10 cellular contexts compared by ENCODE assay signal in the genomic region with DNA sequence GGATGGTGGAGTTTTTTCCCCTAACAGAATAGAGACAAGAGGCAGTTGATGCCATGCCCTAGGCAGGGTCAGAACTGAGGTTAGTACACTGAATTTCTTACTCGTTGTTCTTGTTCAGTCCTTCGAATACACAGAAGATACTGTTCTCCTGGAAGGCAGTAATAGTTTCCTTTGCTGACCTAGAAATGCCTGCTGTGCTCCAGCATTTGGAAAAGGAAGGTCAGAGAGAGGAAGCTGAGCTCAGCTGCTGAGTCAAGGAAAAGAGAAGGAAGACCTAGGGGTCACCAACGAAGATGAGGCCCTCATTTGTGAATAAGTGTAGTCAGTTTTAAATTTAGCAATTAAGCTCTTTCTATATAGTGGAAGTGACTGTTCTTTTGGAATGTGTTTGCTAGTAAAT.
DNase-seq lines count a peak whose midpoint lies in the region; ATAC-seq, FAIRE-seq and TF ChIP-seq lines count a peak whose summit lies in the region.
"Had no signal": no experiment of that assay in that cellular context is flagged by ENCODE, and none has a peak within 500 bp of the region (broad histone marks: within the 10 kb centered on the region; RNA-seq: fewer than 3 reads in every experiment).

No MANE protein-coding gene starts in this region.

- ATAC-seq in K562 (no peak), gastrocnemius medialis (peak; percentile 67 to 72), GM21825 (IDR thresholded peaks at IDR 0.05; ENCODE audit: unreplicated experiment) (no peak)

- H3K27me3 ChIP-seq in GM23248 (replicated peaks; ENCODE audit: insufficient read depth) (no peaks in the 10 kb centered on the region), K562 (ENCODE audit: control insufficient read depth in 2 of 2, insufficient read depth in 2 of 2, low read length in 2 of 2) (no peaks in the 10 kb centered on the region), gastrocnemius medialis (no peaks in the 10 kb centered on the region)

- TF ChIP-seq POLR2A in K562 (conservative IDR thresholded peaks at IDR 0.05) (no peak), gastrocnemius medialis (IDR thresholded peaks at IDR 0.05) (no peak)

- no peaks in the 10 kb centered on the region for H4K20me1 ChIP-seq in GM23248 (ENCODE audit: insufficient read depth)
- no peaks in the 10 kb centered on the region for H4K20me1 ChIP-seq in K562 (replicated peaks; ENCODE audit: control insufficient read depth, insufficient read depth, low read length)

- in situ Hi-C loops in GM23248 (cut with MboI) (no loop called here), K562 (cut with MboI) (no loop called here), gastrocnemius medialis (cut with MboI; ENCODE audit: low sequenced_read_pairs in 4 of 4) (no loop called here)

- H3K9me2 ChIP-seq in GM23248 (ENCODE audit: insufficient read depth), result no peaks in the 10 kb centered on the region

- intact Hi-C loops in K562 (cut with micrococcal nuclease), result no loop called here
- intact Hi-C loops in gastrocnemius medialis (cut with DNase I; ENCODE audit: low total_unique reads), result loop anchor here (5.0 kb wide), 1 partner anchor 115 kb away; no protein-coding TSS in a partner anchor

- no peaks in the 10 kb centered on the region for H3K9me1 ChIP-seq in K562 (ENCODE audit: control insufficient read depth, insufficient read depth, low read length)

- TF ChIP-seq EP300 in K562 (IDR thresholded peaks at IDR 0.05; ENCODE audit: low read length), result no peak

- CTCF ChIA-PET in K562 (lab: Yijun Ruan, JAX; ENCODE audit: low intra/inter-chr PET ratio), result no interaction called here

- FAIRE-seq in K562 (lab: Jason Lieb, UNC), result peak; percentile 49

- no peak for TF ChIP-seq RAD21 in K562 (CRISPR knock-in tag; conservative IDR thresholded peaks at IDR 0.05 in 1 of 2, IDR thresholded peaks at IDR 0.05 in 1 of 2)

- WGBS in GM23248 (ENCODE audit: low coverage in 1 of 2, low lambda C conversion rate in 2 of 2, missing lambda C conversion rate in 2 of 2), 2 experiments, result 8 to 13% methylated on average over 3 of the region's 3 CpGs
- WGBS in K562 (ENCODE audit: insufficient coverage, low coverage, missing lambda C conversion rate), result 35% methylated on average over 3 of the region's 3 CpGs

- H3K4me2 ChIP-seq in GM23248 (ENCODE audit: unreplicated experiment) (peak overlapping the region; percentile 68), K562 (ENCODE audit: insufficient read depth, low read length) (peak overlapping the region; percentile 6; the same call in 1 of the 2 replicates)

- H3F3A ChIP-seq in GM23248 (ENCODE audit: insufficient read depth), result peaks cover 52% of the 10 kb centered on the region

- H3K27ac ChIP-seq in GM23248 (peak overlapping the region; percentile 97), K562 (ENCODE audit: extremely low read depth, low read depth, low read length) (peak overlapping the region; percentile 50; the same call in 1 of the 3 replicates), gastrocnemius medialis (peak overlapping the region; percentile 76 to 87 (median 85))
- H3K27ac ChIP-seq: HL-60 had no signal

- H3K36me3 ChIP-seq in GM23248 (ENCODE audit: low read depth) (no peaks in the 10 kb centered on the region), K562 (ENCODE audit: control insufficient read depth, insufficient read depth, low read length) (peaks cover 7% of the 10 kb centered on the region; the same call in 1 of the 3 replicates), gastrocnemius medialis (no peaks in the 10 kb centered on the region)

- peak overlapping the region; percentile 76 for H3K9ac ChIP-seq in GM23248
- H3K9ac ChIP-seq in K562 (ENCODE audit: insufficient read depth in 1 of 2, low read depth in 2 of 2, low read length in 2 of 2), result peak overlapping the region in 1 of 2 experiments; percentile 30; a peak in 2 of 4 replicates

- H3K4me3 ChIP-seq in GM23248, result peak overlapping the region; percentile 40; the same call in 1 of the 2 replicates
- H3K4me3 ChIP-seq in K562, result no peak overlapping the region
- H3K4me3 ChIP-seq in gastrocnemius medialis, result no peak overlapping the region

- H2AFZ ChIP-seq in GM23248 (no peak overlapping the region), K562 (ENCODE audit: low read depth, low read length) (0 out of 2 replicates have a peak overlapping the region, but pooled peaks have one; percentile 15)

- no peaks in the 10 kb centered on the region for H3K9me3 ChIP-seq in GM23248 (ENCODE audit: low read depth)
- H3K9me3 ChIP-seq in K562 (replicated peaks; ENCODE audit: control insufficient read depth, insufficient read depth, low read depth, low read length), result no peaks in the 10 kb centered on the region
- H3K9me3 ChIP-seq in gastrocnemius medialis, result no peaks in the 10 kb centered on the region

- TF ChIP-seq CTCF in K562 (IDR thresholded peaks at IDR 0.05 in 2 of 3, conservative IDR thresholded peaks at IDR 0.05 in 1 of 3; ENCODE audit: insufficient read depth in 2 of 3, low read depth in 1 of 3, low read length in 3 of 3), result no peak
- TF ChIP-seq CTCF in gastrocnemius medialis (IDR thresholded peaks at IDR 0.05 in 4 of 5, conservative IDR thresholded peaks at IDR 0.05 in 1 of 5), result no peak

- POLR2A ChIA-PET in K562 (lab: Yijun Ruan, JAX), result interaction anchor here (1.0 kb wide), 1 partner anchor 15 kb away, joined by 6 read pairs; no protein-coding TSS in a partner anchor

- DNase-seq in GM23248 (peak; percentile 83), K562 (ENCODE audit: extremely low read depth in 1 of 4, low spot score in 3 of 4) (no peak), inferior parietal cortex (ENCODE audit: extremely low spot score) (peak; percentile 36), gastrocnemius medialis (peak in 1 of 2 donors; percentile 42), NCI-H1930 (lab: John Stamatoyannopoulos, UW) (no peak), A172 (ENCODE audit: low spot score) (no peak), NCI-H1694 (lab: John Stamatoyannopoulos, UW) (no peak)
- DNase-seq: activated CD4-positive, alpha-beta T cell treated with anti-CD3 and anti-CD28 coated beads, Interleukin-2, amount 50 U/mL, for 48 hours had no signal

- no TSS peak for BruUV-seq in K562 (replicated peaks; lab: Mats Ljungman, UMichigan)

- H3K79me2 ChIP-seq in GM23248 (ENCODE audit: insufficient read depth) (peaks cover 39% of the 10 kb centered on the region), K562 (ENCODE audit: control insufficient read depth, insufficient read depth, low read length) (peaks cover 43% of the 10 kb centered on the region)

- H3K4me1 ChIP-seq in GM23248 (ENCODE audit: insufficient read depth) (peaks cover 52% of the 10 kb centered on the region), K562 (replicated peaks in 1 of 2; ENCODE audit: control insufficient read depth in 2 of 2, insufficient read depth in 2 of 2, low read length in 2 of 2) (peaks cover 0 to 22% of the 10 kb centered on the region in 2 experiments; a peak in 4 of 5 replicates), gastrocnemius medialis (peaks cover 37 to 45% of the 10 kb centered on the region in 2 donors)

TF ChIP-seq in K562, 482 proteins besides CTCF, POLR2A, EP300 and RAD21:
- TF ChIP-seq GTF3C2 (IDR thresholded peaks at IDR 0.05; ENCODE audit: borderline replicate concordance, extremely low read depth, insufficient read length), result no peak
- TF ChIP-seq NR2C2 (CRISPR knock-in tag; IDR thresholded peaks at IDR 0.05), result no peak
- peak; percentile 27; the same call in 1 of the 2 replicates for TF ChIP-seq NR2C2 (tag; IDR thresholded peaks at IDR 0.05)
- no peak for TF ChIP-seq ASH1L (IDR thresholded peaks at IDR 0.05; ENCODE audit: borderline replicate concordance, low read depth, partially characterized antibody)

Comparison
In these comparisons a context has a peak if more than half of its experiments do, and no peak if none do; other contexts are left out.
1. DNase-seq: peak in GM23248 (single experiment) and inferior parietal cortex (single experiment); none in K562 (0 of 4), NCI-H1930 (0 of 2), A172 (single experiment) and NCI-H1694 (single experiment).
2. ATAC-seq: peak in gastrocnemius medialis (2 of 2); none in K562 (single experiment) and GM21825 (single experiment).
3. Peak in every context shown above with its lines, with median percentiles within 50 percentile points of each other: H3K27ac ChIP-seq.